8 cellular contexts compared by ENCODE assay signal in the genomic region with DNA sequence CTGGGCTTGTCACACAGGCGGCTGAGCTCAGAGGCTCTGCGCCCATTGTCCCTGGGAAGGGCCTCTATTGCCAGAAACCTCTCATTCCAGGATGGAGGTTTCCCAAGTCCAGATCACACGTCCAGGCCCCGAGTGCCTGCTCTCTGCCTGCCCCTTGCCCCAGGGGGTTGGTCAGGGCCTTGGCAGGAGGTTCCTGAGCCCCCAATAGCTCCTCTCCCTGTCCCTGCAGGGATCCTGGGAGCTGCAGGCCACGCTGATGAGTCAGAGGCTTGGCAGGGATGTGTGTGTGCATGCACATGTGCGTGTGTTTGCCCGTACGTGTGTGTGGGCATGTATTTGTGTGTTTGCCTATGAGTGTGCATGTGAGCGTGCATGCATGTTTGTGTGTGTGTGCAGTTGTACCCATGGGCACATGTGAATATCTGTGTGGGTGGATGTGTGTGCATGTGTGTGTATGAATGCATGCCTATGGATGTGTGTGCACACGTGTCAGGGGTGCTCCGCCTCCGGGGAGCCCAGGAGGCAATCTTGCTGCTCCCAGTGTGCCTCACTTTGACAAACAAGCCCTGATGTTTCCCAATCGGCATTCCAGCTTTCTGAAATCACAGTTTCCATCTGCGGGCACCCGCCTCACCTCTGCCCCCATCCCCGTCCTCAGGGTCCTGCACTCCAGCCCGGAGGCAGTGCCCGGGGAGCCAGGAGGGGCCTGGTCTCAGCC.
A peak's percentile ranks its signal among the peaks of the same experiment; 100 is the strongest.
DNase-seq lines count a peak whose midpoint lies in the region; ATAC-seq lines count a peak whose summit lies in the region.

No MANE protein-coding gene starts in this region.

- peaks cover 33% of the 10 kb centered on the region for H3K4me1 ChIP-seq in mesodermal cell (ENCODE audit: control insufficient read depth, insufficient read depth, low read length, poor library complexity, severe bottlenecking)

- 69 to 71% methylated on average over 16 to 17 of the region's 18 CpGs for WGBS in mesodermal cell (ENCODE audit: insufficient coverage in 2 of 2), 2 experiments

- peaks cover 3% of the 10 kb centered on the region for H3K36me3 ChIP-seq in mesodermal cell (ENCODE audit: control insufficient read depth, insufficient read depth, low read length)

- no peaks in the 10 kb centered on the region for H3K9me3 ChIP-seq in mesodermal cell (ENCODE audit: control insufficient read depth, low read length)

- H3K27ac ChIP-seq in mesodermal cell (ENCODE audit: low read depth, low read length, severe bottlenecking), result peak overlapping the region; percentile 75

- no peak for DNase-seq in Right ventricle myocardium inferior (ENCODE audit: missing footprints)
- DNase-seq in cardiac septum (ENCODE audit: low spot score), result no peak
- peak; percentile 88 for DNase-seq in dedifferentiated amniotic fluid mesenchymal stem cell (ENCODE audit: extremely low spot score)
- DNase-seq in effector CD4-positive, alpha-beta T cell, result no peak
- DNase-seq in stimulated activated CD4-positive, alpha-beta T cell treated with anti-CD3 and anti-CD28 coated beads, Interleukin-15, amount 100 ng/mL, for 24 hours, result no peak
- no peak for DNase-seq in OCI-M2 (lab: John Stamatoyannopoulos, UW; ENCODE audit: unreplicated experiment)

- peak; percentile 77 for ATAC-seq in Right ventricle myocardium inferior
- no peak for ATAC-seq in HG02678 (IDR thresholded peaks at IDR 0.05; ENCODE audit: unreplicated experiment)

- H3K4me3 ChIP-seq in mesodermal cell (ENCODE audit: extremely low read depth, insufficient read depth, low read length, poor library complexity, severe bottlenecking), result no peak overlapping the region

- intact Hi-C loops in Right ventricle myocardium inferior (cut with DNase I) (loop anchor here (5.0 kb wide), 1 partner anchor 38 kb away; no protein-coding TSS in a partner anchor), cardiac septum (cut with DNase I) (no loop called here)
